Comparison of ENCODE assay signal across 8 cellular contexts in genomic region chr2:240437861-240438809, GRCh38. TPM values are rescaled to one million over a fixed set of nuclear protein-coding genes. Genes with fewer than 3 reads are reported as not detected.
DNase-seq lines count a peak whose midpoint lies in the region; ATAC-seq and TF ChIP-seq lines count a peak whose summit lies in the region.

No MANE protein-coding gene starts in this region.

- DNase-seq in COLO829 (ENCODE audit: low spot score) (peak; percentile 58), HL-60 (ENCODE audit: low read depth in 1 of 2, low spot score in 1 of 2) (peak; percentile 23 to 33), SKM-1 treated with dmso at 0.1 percent for 144 hours (lab: John Stamatoyannopoulos, UW; ENCODE audit: unreplicated experiment) (peak; percentile 28), Right ventricle myocardium superior (peak; percentile 80), putamen (ENCODE audit: low spot score) (peak; percentile 82), aorta (peak; percentile 74 to 90)
- DNase-seq in activated naive CD8-positive, alpha-beta T cell treated with anti-CD3 and anti-CD28 coated beads, Interleukin-2, amount 50 U/mL, for 16 hours (ENCODE audit: low read depth, low spot score): peak; percentile 31

- peaks cover 33% of the 10 kb centered on the region for H3K27me3 ChIP-seq in HL-60 (ENCODE audit: insufficient read depth, poor library complexity, severe bottlenecking)
- H3K27me3 ChIP-seq in aorta (ENCODE audit: control insufficient read depth in 1 of 2, insufficient read depth in 2 of 2, low read length in 1 of 2): no peaks in the 10 kb centered on the region

- 9 to 12% methylated on average over 23 to 24 of the region's 24 CpGs for WGBS in aorta, 2 donors

- no peaks in the 10 kb centered on the region for H3K9me3 ChIP-seq in aorta (ENCODE audit: control insufficient read depth, low read length)

- H3K27ac ChIP-seq in HL-60 (replicated peaks) (no peak overlapping the region), aorta (ENCODE audit: low read depth in 1 of 2, low read length in 2 of 2) (no peak overlapping the region)

- no peaks in the 10 kb centered on the region for H3K36me3 ChIP-seq in aorta (ENCODE audit: control insufficient read depth in 1 of 2, insufficient read depth in 2 of 2, low read length in 1 of 2)

- H3K4me1 ChIP-seq in aorta (ENCODE audit: control insufficient read depth in 1 of 2, insufficient read depth in 2 of 2, low read length in 2 of 2): no peaks in the 10 kb centered on the region

- peak; percentile 77 for ATAC-seq in Right ventricle myocardium superior (ENCODE audit: poor library complexity)
- ATAC-seq in aorta (ENCODE audit: low FRiP score): peak; percentile 85
- ATAC-seq in GM18907 (IDR thresholded peaks at IDR 0.05; ENCODE audit: unreplicated experiment): no peak

- intact Hi-C loops in Right ventricle myocardium superior (cut with DNase I): loop anchor here (2.0 to 10.0 kb wide), 2 partner anchors 143 to 205 kb away; no protein-coding TSS in a partner anchor
- intact Hi-C loops in aorta (cut with DNase I): loop anchor here (1.0 to 5.0 kb wide), 3 partner anchors 161 to 205 kb away; no protein-coding TSS in a partner anchor

- peak; percentile 93 for TF ChIP-seq CTCF in HL-60 (IDR thresholded peaks at IDR 0.05; ENCODE audit: insufficient read depth, low read length)

- no peak overlapping the region for H3K4me3 ChIP-seq in HL-60 (replicated peaks; ENCODE audit: insufficient read depth, low read length)
- no peak overlapping the region for H3K4me3 ChIP-seq in aorta (ENCODE audit: low read length in 2 of 2)

RNA-seq across cellular contexts. Expression of gene GPC1, which starts 2.7 kb away (rescaled TPM):
- total RNA-seq in Right ventricle myocardium superior (154 TPM), aorta (10 to 100 TPM; 32.3 to 62.6 TPM)
- 10 to 100 TPM; 28.0 to 66.8 TPM for polyA plus RNA-seq in aorta

Comparison
In these comparisons a context has a peak if more than half of its experiments do, and no peak if none do; other contexts are left out.
1. DNase-seq: peak in every context shown above with its lines; median percentile 82 in putamen; 82 in aorta; 80 in Right ventricle myocardium superior; 58 in COLO829; 31 in activated naive CD8-positive, alpha-beta T cell treated with anti-CD3 and anti-CD28 coated beads, Interleukin-2, amount 50 U/mL, for 16 hours; 28 in HL-60; 28 in SKM-1 treated with dmso at 0.1 percent for 144 hours.